8 cellular contexts compared by ENCODE assay signal in genomic region chr2:219298759-219299371, GRCh38. TPM values are rescaled to one million over a fixed set of nuclear protein-coding genes. Genes with fewer than 3 reads are reported as not detected.
DNase-seq lines count a peak whose midpoint lies in the region; ATAC-seq and TF ChIP-seq lines count a peak whose summit lies in the region.

No MANE protein-coding gene starts in this region.

- H3K4me1 ChIP-seq in endodermal cell (ENCODE audit: control insufficient read depth, insufficient read depth, low read length) = no peaks in the 10 kb centered on the region

- peaks cover 71% of the 10 kb centered on the region for H3K27me3 Mint-ChIP-seq in endodermal cell (ENCODE audit: insufficient read depth)

- H3K36me3 ChIP-seq in endodermal cell (ENCODE audit: control insufficient read depth, insufficient read depth, low read length) = no peaks in the 10 kb centered on the region

- TF ChIP-seq CTCF in endodermal cell (conservative IDR thresholded peaks at IDR 0.05) = peak; percentile 96

- DNase-seq in AG08396 (ENCODE audit: low spot score) = peak; percentile 95
- DNase-seq in NOMO-1 treated with DMSO at 0.1 percent for 48 hours (lab: John Stamatoyannopoulos, UW; ENCODE audit: unreplicated experiment) = peak; percentile 62
- DNase-seq in activated CD8-positive, alpha-beta memory T cell treated with anti-CD3 and anti-CD28 coated beads for 1 hour (ENCODE audit: extremely low read depth in 1 of 2, low read depth in 1 of 2) = peak; percentile 75 to 79
- peak; percentile 97 for DNase-seq in endodermal cell
- peak; percentile 90 for DNase-seq in midbrain (lab: John Stamatoyannopoulos, UW)
- peak; percentile 83 for DNase-seq in stimulated activated CD8-positive, alpha-beta memory T cell treated with anti-CD3 and anti-CD28 coated beads, Interleukin-4, amount 100 ng/mL, for 24 hours (ENCODE audit: low read depth)

- H3K27ac Mint-ChIP-seq in endodermal cell = no peak overlapping the region

- peaks cover 55% of the 10 kb centered on the region for H3K27me3 ChIP-seq in endodermal cell (ENCODE audit: control insufficient read depth, insufficient read depth, low read length, poor library complexity, severe bottlenecking)

- H3K9ac ChIP-seq in endodermal cell (ENCODE audit: extremely low read depth, low read length, poor library complexity, severe bottlenecking) = no peak overlapping the region

- 32 to 41% methylated on average over 10 to 15 of the region's 15 CpGs for WGBS in endodermal cell (ENCODE audit: insufficient coverage in 1 of 2, insufficient read length in 1 of 2), 2 experiments

- H3K27ac ChIP-seq in endodermal cell (ENCODE audit: low read depth, low read length) = no peak overlapping the region

- H3K4me3 Mint-ChIP-seq in endodermal cell = no peak overlapping the region

- ATAC-seq in GM18868 (IDR thresholded peaks at IDR 0.05; ENCODE audit: unreplicated experiment) (peak; percentile 50), HG03521 (IDR thresholded peaks at IDR 0.05; ENCODE audit: unreplicated experiment) (peak; percentile 37)

- H3K9me3 Mint-ChIP-seq in endodermal cell = no peaks in the 10 kb centered on the region

- no peaks in the 10 kb centered on the region for H3K36me3 Mint-ChIP-seq in endodermal cell (ENCODE audit: low read depth)

- H3K9me3 ChIP-seq in endodermal cell (ENCODE audit: control insufficient read depth, low read length) = no peaks in the 10 kb centered on the region

- H3K4me3 ChIP-seq in endodermal cell (ENCODE audit: low read length) = no peak overlapping the region

- peaks cover 3% of the 10 kb centered on the region for H3K4me1 Mint-ChIP-seq in endodermal cell

RNA-seq across cellular contexts. Expression of gene PTPRN, which starts 10.3 kb away (rescaled TPM):
- total RNA-seq in endodermal cell = 1 to 10 TPM in 1 of 2 donors, under 1 TPM in 1; 0.44 to 1.1 TPM
- 6.5 TPM for polyA plus RNA-seq in endodermal cell (2013, experiment 1 of 2)
- polyA plus RNA-seq in endodermal cell (2013, experiment 2 of 2) = 4.9 TPM

RNA-seq across cellular contexts. Expression of gene DNAJB2, which starts 19.7 kb away (rescaled TPM):
- total RNA-seq in endodermal cell = 10 to 100 TPM; 61.9 to 80.9 TPM
- polyA plus RNA-seq in endodermal cell (2013, experiment 1 of 2) = 49.6 TPM
- polyA plus RNA-seq in endodermal cell (2013, experiment 2 of 2) = 53.0 TPM

RNA-seq across cellular contexts. Expression of gene RESP18, which starts 33.7 kb away (rescaled TPM):
- not detected for total RNA-seq in endodermal cell
- not detected for polyA plus RNA-seq in endodermal cell (2013, experiment 1 of 2)
- polyA plus RNA-seq in endodermal cell (2013, experiment 2 of 2) = not detected

RNA-seq across cellular contexts. Expression of gene TUBA4A, which starts 45.1 kb away (rescaled TPM):
- total RNA-seq in endodermal cell = 1 to 10 TPM; 4.0 to 9.5 TPM
- 3.3 TPM for polyA plus RNA-seq in endodermal cell (2013, experiment 1 of 2)
- 2.3 TPM for polyA plus RNA-seq in endodermal cell (2013, experiment 2 of 2)

RNA-seq across cellular contexts. Expression of gene TUBA4B, which starts 45.8 kb away (rescaled TPM):
- total RNA-seq in endodermal cell = not detected
- polyA plus RNA-seq in endodermal cell (2013, experiment 1 of 2) = not detected
- polyA plus RNA-seq in endodermal cell (2013, experiment 2 of 2) = not detected
